ENCODE assay signal across 8 cellular contexts in the genomic region with DNA sequence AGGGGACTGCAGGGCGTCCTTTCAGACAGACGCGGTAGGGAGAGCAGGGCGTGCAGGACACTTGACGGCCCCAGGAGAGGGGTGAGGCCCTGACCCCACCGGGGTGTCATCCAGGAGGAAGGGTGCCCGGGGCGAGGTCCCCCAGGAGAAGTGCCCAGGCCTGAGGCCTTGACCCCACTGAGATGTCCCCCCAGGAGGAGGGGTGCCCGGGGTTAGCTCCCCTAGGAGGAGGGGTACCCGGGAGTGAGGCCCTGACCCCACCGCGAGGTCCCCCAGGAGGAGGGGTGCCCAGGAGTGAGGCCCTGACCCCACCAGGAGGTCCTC. TPM values are rescaled to one million over a fixed set of nuclear protein-coding genes. Genes with fewer than 3 reads are reported as not detected.
DNase-seq lines count a peak whose midpoint lies in the region; ATAC-seq, FAIRE-seq and TF ChIP-seq lines count a peak whose summit lies in the region.

No MANE protein-coding gene starts in this region.

- peak overlapping the region; percentile 73 for H3K23ac ChIP-seq in neuronal stem cell (ENCODE audit: low read depth, low read length, poor library complexity)

- peaks cover 8% of the 10 kb centered on the region for H3K79me1 ChIP-seq in neuronal stem cell (ENCODE audit: low read depth, low read length)

- H2BK120ac ChIP-seq in neuronal stem cell (ENCODE audit: low read depth, low read length): peak overlapping the region; percentile 47

- WGBS in neuronal stem cell (ENCODE audit: extremely low coverage in 2 of 2, insufficient read length in 2 of 2, insufficient replicate concordance in 1 of 2), 2 donors: no CpG with 5 or more reads among the region's 12 CpGs

- H4K8ac ChIP-seq in neuronal stem cell (ENCODE audit: low read depth, low read length): peak overlapping the region; percentile 92

- H2BK15ac ChIP-seq in neuronal stem cell (ENCODE audit: low read length): peak overlapping the region; percentile 45

- peak overlapping the region; percentile 88 for H3K9ac ChIP-seq in neuronal stem cell (ENCODE audit: low read depth, low read length, poor library complexity)

- POLR2A ChIA-PET in CD4-positive, alpha-beta memory T cell (lab: Charles Lee; ENCODE audit: partially characterized antibody): interaction anchor here (1.2 to 1.9 kb wide), 4 partner anchors 27 to 159 kb away, joined by 4 to 19 read pairs (median 7); a partner anchor contains a TSS

- H3K4ac ChIP-seq in neuronal stem cell (ENCODE audit: low read length): peak overlapping the region; percentile 93

- H2BK5ac ChIP-seq in neuronal stem cell (ENCODE audit: low read length): peak overlapping the region; percentile 93

- no peaks in the 10 kb centered on the region for H3K27me3 ChIP-seq in CD4-positive, alpha-beta memory T cell (ENCODE audit: insufficient read depth, low read length)
- no peaks in the 10 kb centered on the region for H3K27me3 ChIP-seq in effector memory CD4-positive, alpha-beta T cell (replicated peaks; ENCODE audit: control insufficient read depth, insufficient read depth, low read length, poor library complexity, severe bottlenecking)
- H3K27me3 ChIP-seq in neuronal stem cell (ENCODE audit: control insufficient read depth in 3 of 3, insufficient read depth in 3 of 3, low read depth in 1 of 3, low read length in 3 of 3): peaks cover 0 to 2% (median 0%) of the 10 kb centered on the region in 3 experiments

- peak overlapping the region; percentile 96 for H2AK5ac ChIP-seq in neuronal stem cell (ENCODE audit: low read depth, low read length)

- H4K91ac ChIP-seq in neuronal stem cell (ENCODE audit: low read depth, low read length, poor library complexity): peak overlapping the region; percentile 94

- H3K36me3 ChIP-seq in CD4-positive, alpha-beta memory T cell (ENCODE audit: insufficient read depth, low read length): no peaks in the 10 kb centered on the region
- no peaks in the 10 kb centered on the region for H3K36me3 ChIP-seq in effector memory CD4-positive, alpha-beta T cell (ENCODE audit: control insufficient read depth, insufficient read depth, low read length)
- peaks cover 0 to 11% of the 10 kb centered on the region in 2 donors for H3K36me3 ChIP-seq in neuronal stem cell (replicated peaks in 1 of 2; ENCODE audit: control insufficient read depth in 2 of 2, insufficient read depth in 2 of 2, low read length in 2 of 2)

- H3K9me3 ChIP-seq in CD4-positive, alpha-beta memory T cell (ENCODE audit: control insufficient read depth in 1 of 2, low read length in 2 of 2): no peaks in the 10 kb centered on the region
- no peaks in the 10 kb centered on the region for H3K9me3 ChIP-seq in effector memory CD4-positive, alpha-beta T cell (ENCODE audit: control insufficient read depth, low read length)
- peaks cover 3 to 8% of the 10 kb centered on the region in 2 donors for H3K9me3 ChIP-seq in neuronal stem cell (replicated peaks in 1 of 2; ENCODE audit: control insufficient read depth in 2 of 2, insufficient read depth in 1 of 2, low read depth in 1 of 2, low read length in 2 of 2)

- peak overlapping the region; percentile 99 for H3K18ac ChIP-seq in neuronal stem cell (ENCODE audit: low read length)

- ATAC-seq in HG03565 (IDR thresholded peaks at IDR 0.05; ENCODE audit: unreplicated experiment) (no peak), HG02798 (IDR thresholded peaks at IDR 0.05; ENCODE audit: poor library complexity, unreplicated experiment) (no peak)

- peak overlapping the region; percentile 42 to 46 for H3K4me3 ChIP-seq in CD4-positive, alpha-beta memory T cell (ENCODE audit: low read length in 2 of 2)
- H3K4me3 ChIP-seq in NB4 (ENCODE audit: low read depth, low read length) (peak overlapping the region; percentile 28), neuronal stem cell (ENCODE audit: low read length in 2 of 2) (peak overlapping the region; percentile 64 to 73)
- peak overlapping the region; percentile 33 for H3K4me3 ChIP-seq in effector memory CD4-positive, alpha-beta T cell (ENCODE audit: insufficient read depth, low read depth, low read length, poor library complexity, severe bottlenecking)

- H3K14ac ChIP-seq in neuronal stem cell (ENCODE audit: low read length): peak overlapping the region; percentile 98

- H2BK12ac ChIP-seq in neuronal stem cell (ENCODE audit: low read length): peak overlapping the region; percentile 84

- H3K27ac ChIP-seq in CD4-positive, alpha-beta memory T cell (ENCODE audit: low read depth, low read length): peak overlapping the region; percentile 82
- H3K27ac ChIP-seq in effector memory CD4-positive, alpha-beta T cell (ENCODE audit: insufficient read depth, low read length, poor library complexity, severe bottlenecking): peak overlapping the region; percentile 72
- H3K27ac ChIP-seq in neuronal stem cell (replicated peaks; ENCODE audit: low read length): peak overlapping the region; percentile 3

- no peak for FAIRE-seq in GM19239 (lab: Jason Lieb, UNC)

- peak overlapping the region in 7 of 8 donors; percentile 64 to 86 (median 77) for H3K4me3 Mint-ChIP-seq in CD4-positive, alpha-beta memory T cell

- no peak for TF ChIP-seq POLR2A in NB4 (IDR thresholded peaks at IDR 0.05; ENCODE audit: extremely low read depth, insufficient read length)

- no peak for DNase-seq in CD4-positive, alpha-beta memory T cell
- no peak for DNase-seq in NB4 (ENCODE audit: low read depth)
- no peak for DNase-seq in effector memory CD4-positive, alpha-beta T cell
- no peak for DNase-seq in neuronal stem cell (ENCODE audit: low spot score)
- no peak for DNase-seq in stimulated activated CD4-positive, alpha-beta T cell treated with anti-CD3 and anti-CD28 coated beads, Interleukin-15, amount 100 ng/mL, for 24 hours
- no peak for DNase-seq in GM19239 (ENCODE audit: insufficient read length, low spot score)

- peaks cover 43% of the 10 kb centered on the region for H3K4me1 ChIP-seq in CD4-positive, alpha-beta memory T cell (ENCODE audit: insufficient read depth, low read length)
- H3K4me1 ChIP-seq in effector memory CD4-positive, alpha-beta T cell (ENCODE audit: control insufficient read depth, insufficient read depth, low read length, poor library complexity, severe bottlenecking): peaks cover 31% of the 10 kb centered on the region
- peaks cover 0 to 11% of the 10 kb centered on the region in 2 donors for H3K4me1 ChIP-seq in neuronal stem cell (ENCODE audit: control insufficient read depth in 2 of 2, insufficient read depth in 1 of 2, low read depth in 1 of 2, low read length in 2 of 2)

- peaks cover 13 to 47% (median 32%) of the 10 kb centered on the region in 4 donors for H3K4me1 Mint-ChIP-seq in CD4-positive, alpha-beta memory T cell

- CTCF ChIA-PET in CD4-positive, alpha-beta memory T cell (lab: Charles Lee; ENCODE audit: partially characterized antibody): no interaction called here

- peaks cover 0 to 1% of the 10 kb centered on the region in 2 donors for H3K36me3 Mint-ChIP-seq in CD4-positive, alpha-beta memory T cell

- intact Hi-C loops in CD4-positive, alpha-beta memory T cell (cut with micrococcal nuclease): no loop called here

- H3K27me3 Mint-ChIP-seq in CD4-positive, alpha-beta memory T cell: no peaks in the 10 kb centered on the region

- no peak for TF ChIP-seq CTCF in NB4 (IDR thresholded peaks at IDR 0.05; ENCODE audit: low read depth, low read length)

- no peaks in the 10 kb centered on the region for H3K9me3 Mint-ChIP-seq in CD4-positive, alpha-beta memory T cell

- peak overlapping the region; percentile 100 for H2AFZ ChIP-seq in neuronal stem cell (ENCODE audit: low read length)

- peak overlapping the region; percentile 69 for H3K4me2 ChIP-seq in neuronal stem cell (ENCODE audit: insufficient read depth, low read length, poor library complexity, severe bottlenecking)

- H3K27ac Mint-ChIP-seq in CD4-positive, alpha-beta memory T cell: peak overlapping the region; percentile 62 to 97 (median 90)

RNA-seq across cellular contexts. Expression of a gene that starts 27.2 kb away (rescaled TPM):
- total RNA-seq in CD4-positive, alpha-beta memory T cell: 1 to 10 TPM; 6.2 to 6.5 TPM
- polyA plus RNA-seq in CD4-positive, alpha-beta memory T cell: 1 to 10 TPM in 1 of 2 donors, under 1 TPM in 1; 0.67 to 1.8 TPM
- polyA plus RNA-seq in neuronal stem cell (2013, experiment 1 of 2): 12.8 TPM
- polyA plus RNA-seq in neuronal stem cell (2013, experiment 2 of 2): 14.7 TPM

Comparison
In these comparisons a context has a peak if more than half of its experiments do, and no peak if none do; other contexts are left out.
1. H3K27ac ChIP-seq: peak in every context shown above with its lines; median percentile 82 in CD4-positive, alpha-beta memory T cell; 72 in effector memory CD4-positive, alpha-beta T cell; 3 in neuronal stem cell.